1 cellular context compared by ENCODE assay signal in the genomic region with DNA sequence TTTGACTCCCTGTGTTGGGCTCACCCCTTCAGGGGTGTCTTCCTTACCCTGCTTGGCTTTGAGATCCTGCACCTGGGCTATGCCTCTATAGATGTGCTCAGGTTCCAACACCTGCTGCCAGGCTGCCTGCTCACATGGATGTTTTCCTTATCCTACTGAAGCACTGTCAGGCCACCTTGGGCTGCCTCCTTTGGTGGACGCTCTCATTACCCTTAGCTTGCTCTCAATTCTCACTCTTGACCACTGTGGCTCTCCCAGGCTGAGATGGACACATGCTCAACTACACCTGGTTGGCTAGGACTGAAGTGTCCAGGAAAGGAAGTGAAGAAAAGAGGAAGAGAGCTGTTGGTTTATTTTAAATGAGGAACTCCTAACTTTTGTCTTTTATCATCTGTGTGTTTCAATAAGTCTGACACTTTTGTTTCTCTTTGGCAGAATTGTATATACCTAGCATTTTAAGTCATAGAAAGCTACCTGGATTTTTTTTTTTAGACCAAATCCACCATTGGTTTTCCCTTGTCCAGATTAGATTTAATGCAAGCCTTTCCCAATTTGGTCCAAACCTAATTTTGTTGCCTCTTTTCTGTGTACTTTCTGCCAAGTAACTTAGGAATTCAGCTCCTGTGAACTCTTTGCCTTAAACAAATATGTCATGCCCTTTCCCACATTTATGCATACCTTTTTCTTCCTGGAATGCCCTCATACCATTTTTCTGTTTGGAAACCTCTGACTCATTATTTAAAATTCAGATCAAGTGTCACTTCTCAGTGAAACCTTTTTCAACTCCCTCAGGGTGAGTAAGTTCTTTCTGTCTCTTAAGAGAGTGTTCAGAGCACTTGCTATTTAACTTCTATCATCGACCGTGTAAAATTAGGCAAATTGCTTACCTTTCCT.
TF ChIP-seq lines count a peak whose summit lies in the region.

No MANE protein-coding gene starts in this region.

TF ChIP-seq in HepG2, 621 proteins besides CTCF, POLR2A, EP300 and RAD21 (continued from another document):
- TF ChIP-seq, protein P1, sequence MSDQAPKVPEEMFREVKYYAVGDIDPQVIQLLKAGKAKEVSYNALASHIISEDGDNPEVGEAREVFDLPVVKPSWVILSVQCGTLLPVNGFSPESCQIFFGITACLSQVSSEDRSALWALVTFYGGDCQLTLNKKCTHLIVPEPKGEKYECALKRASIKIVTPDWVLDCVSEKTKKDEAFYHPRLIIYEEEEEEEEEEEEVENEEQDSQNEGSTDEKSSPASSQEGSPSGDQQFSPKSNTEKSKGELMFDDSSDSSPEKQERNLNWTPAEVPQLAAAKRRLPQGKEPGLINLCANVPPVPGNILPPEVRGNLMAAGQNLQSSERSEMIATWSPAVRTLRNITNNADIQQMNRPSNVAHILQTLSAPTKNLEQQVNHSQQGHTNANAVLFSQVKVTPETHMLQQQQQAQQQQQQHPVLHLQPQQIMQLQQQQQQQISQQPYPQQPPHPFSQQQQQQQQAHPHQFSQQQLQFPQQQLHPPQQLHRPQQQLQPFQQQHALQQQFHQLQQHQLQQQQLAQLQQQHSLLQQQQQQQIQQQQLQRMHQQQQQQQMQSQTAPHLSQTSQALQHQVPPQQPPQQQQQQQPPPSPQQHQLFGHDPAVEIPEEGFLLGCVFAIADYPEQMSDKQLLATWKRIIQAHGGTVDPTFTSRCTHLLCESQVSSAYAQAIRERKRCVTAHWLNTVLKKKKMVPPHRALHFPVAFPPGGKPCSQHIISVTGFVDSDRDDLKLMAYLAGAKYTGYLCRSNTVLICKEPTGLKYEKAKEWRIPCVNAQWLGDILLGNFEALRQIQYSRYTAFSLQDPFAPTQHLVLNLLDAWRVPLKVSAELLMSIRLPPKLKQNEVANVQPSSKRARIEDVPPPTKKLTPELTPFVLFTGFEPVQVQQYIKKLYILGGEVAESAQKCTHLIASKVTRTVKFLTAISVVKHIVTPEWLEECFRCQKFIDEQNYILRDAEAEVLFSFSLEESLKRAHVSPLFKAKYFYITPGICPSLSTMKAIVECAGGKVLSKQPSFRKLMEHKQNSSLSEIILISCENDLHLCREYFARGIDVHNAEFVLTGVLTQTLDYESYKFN (CRISPR knock-in tag; conservative IDR thresholded peaks at IDR 0.05): peak; percentile 37; the same call in 1 of the 2 replicates
- TF ChIP-seq NR2F6 (IDR thresholded peaks at IDR 0.05) (peak; percentile 72), NR2F6 (CRISPR knock-in tag; IDR thresholded peaks at IDR 0.05) (peak; percentile 38; the same call in 1 of the 2 replicates), SOX13 (IDR thresholded peaks at IDR 0.05) (no peak), SOX13 (CRISPR knock-in tag; conservative IDR thresholded peaks at IDR 0.05 in 1 of 2, IDR thresholded peaks at IDR 0.05 in 1 of 2) (peak in 1 of 2 experiments; percentile 28; a peak in 1 of 4 replicates), GATAD2A (CRISPR knock-in tag; IDR thresholded peaks at IDR 0.05) (peak; percentile 40; the same call in 1 of the 2 replicates), FOXA3 (CRISPR knock-in tag; IDR thresholded peaks at IDR 0.05) (peak; percentile 58), HNRNPH1 (optimal IDR thresholded peaks at IDR 0.05; ENCODE audit: low read depth, low read length) (no peak), HMG20A (CRISPR knock-in tag; IDR thresholded peaks at IDR 0.05; ENCODE audit: borderline replicate concordance) (peak; percentile 41; the same call in 1 of the 2 replicates), CREM (IDR thresholded peaks at IDR 0.05) (peak; percentile 20; the same call in 1 of the 2 replicates), CREM (CRISPR knock-in tag; IDR thresholded peaks at IDR 0.05) (no peak), NR2F1 (CRISPR knock-in tag; IDR thresholded peaks at IDR 0.05) (peak in 1 of 2 experiments; percentile 72; a peak in 2 of 4 replicates), SIX4 (CRISPR knock-in tag; IDR thresholded peaks at IDR 0.05) (peak; percentile 56; the same call in 1 of the 2 replicates), NR2F2 (IDR thresholded peaks at IDR 0.05; ENCODE audit: borderline replicate concordance, low read depth) (peak; percentile 66; the same call in 1 of the 2 replicates), NCOA2 (CRISPR knock-in tag; IDR thresholded peaks at IDR 0.05) (peak; percentile 51; the same call in 1 of the 2 replicates), TCF7 (IDR thresholded peaks at IDR 0.05; ENCODE audit: low read depth) (peak; percentile 34; the same call in 1 of the 2 replicates), FOSL1 (CRISPR knock-in tag; IDR thresholded peaks at IDR 0.05; ENCODE audit: borderline replicate concordance) (peak; percentile 47; the same call in 1 of the 2 replicates), FOSL2 (CRISPR knock-in tag; IDR thresholded peaks at IDR 0.05) (peak; percentile 72), BCL6 (CRISPR knock-in tag; IDR thresholded peaks at IDR 0.05) (peak; percentile 74), RARA (CRISPR knock-in tag; IDR thresholded peaks at IDR 0.05) (peak; percentile 72)
- TF ChIP-seq, protein P2, sequence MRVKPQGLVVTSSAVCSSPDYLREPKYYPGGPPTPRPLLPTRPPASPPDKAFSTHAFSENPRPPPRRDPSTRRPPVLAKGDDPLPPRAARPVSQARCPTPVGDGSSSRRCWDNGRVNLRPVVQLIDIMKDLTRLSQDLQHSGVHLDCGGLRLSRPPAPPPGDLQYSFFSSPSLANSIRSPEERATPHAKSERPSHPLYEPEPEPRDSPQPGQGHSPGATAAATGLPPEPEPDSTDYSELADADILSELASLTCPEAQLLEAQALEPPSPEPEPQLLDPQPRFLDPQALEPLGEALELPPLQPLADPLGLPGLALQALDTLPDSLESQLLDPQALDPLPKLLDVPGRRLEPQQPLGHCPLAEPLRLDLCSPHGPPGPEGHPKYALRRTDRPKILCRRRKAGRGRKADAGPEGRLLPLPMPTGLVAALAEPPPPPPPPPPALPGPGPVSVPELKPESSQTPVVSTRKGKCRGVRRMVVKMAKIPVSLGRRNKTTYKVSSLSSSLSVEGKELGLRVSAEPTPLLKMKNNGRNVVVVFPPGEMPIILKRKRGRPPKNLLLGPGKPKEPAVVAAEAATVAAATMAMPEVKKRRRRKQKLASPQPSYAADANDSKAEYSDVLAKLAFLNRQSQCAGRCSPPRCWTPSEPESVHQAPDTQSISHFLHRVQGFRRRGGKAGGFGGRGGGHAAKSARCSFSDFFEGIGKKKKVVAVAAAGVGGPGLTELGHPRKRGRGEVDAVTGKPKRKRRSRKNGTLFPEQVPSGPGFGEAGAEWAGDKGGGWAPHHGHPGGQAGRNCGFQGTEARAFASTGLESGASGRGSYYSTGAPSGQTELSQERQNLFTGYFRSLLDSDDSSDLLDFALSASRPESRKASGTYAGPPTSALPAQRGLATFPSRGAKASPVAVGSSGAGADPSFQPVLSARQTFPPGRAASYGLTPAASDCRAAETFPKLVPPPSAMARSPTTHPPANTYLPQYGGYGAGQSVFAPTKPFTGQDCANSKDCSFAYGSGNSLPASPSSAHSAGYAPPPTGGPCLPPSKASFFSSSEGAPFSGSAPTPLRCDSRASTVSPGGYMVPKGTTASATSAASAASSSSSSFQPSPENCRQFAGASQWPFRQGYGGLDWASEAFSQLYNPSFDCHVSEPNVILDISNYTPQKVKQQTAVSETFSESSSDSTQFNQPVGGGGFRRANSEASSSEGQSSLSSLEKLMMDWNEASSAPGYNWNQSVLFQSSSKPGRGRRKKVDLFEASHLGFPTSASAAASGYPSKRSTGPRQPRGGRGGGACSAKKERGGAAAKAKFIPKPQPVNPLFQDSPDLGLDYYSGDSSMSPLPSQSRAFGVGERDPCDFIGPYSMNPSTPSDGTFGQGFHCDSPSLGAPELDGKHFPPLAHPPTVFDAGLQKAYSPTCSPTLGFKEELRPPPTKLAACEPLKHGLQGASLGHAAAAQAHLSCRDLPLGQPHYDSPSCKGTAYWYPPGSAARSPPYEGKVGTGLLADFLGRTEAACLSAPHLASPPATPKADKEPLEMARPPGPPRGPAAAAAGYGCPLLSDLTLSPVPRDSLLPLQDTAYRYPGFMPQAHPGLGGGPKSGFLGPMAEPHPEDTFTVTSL (CRISPR knock-in tag; IDR thresholded peaks at IDR 0.05; ENCODE audit: borderline replicate concordance): peak; percentile 64; the same call in 1 of the 2 replicates
- TF ChIP-seq, protein P3, sequence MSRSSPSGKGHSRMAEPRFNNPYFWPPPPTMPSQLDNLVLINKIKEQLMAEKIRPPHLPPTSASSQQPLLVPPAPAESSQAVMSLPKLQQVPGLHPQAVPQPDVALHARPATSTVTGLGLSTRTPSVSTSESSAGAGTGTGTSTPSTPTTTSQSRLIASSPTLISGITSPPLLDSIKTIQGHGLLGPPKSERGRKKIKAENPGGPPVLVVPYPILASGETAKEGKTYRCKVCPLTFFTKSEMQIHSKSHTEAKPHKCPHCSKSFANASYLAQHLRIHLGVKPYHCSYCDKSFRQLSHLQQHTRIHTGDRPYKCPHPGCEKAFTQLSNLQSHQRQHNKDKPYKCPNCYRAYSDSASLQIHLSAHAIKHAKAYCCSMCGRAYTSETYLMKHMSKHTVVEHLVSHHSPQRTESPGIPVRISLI (CRISPR knock-in tag; IDR thresholded peaks at IDR 0.05; ENCODE audit: borderline replicate concordance): no peak
- TF ChIP-seq, protein P4, sequence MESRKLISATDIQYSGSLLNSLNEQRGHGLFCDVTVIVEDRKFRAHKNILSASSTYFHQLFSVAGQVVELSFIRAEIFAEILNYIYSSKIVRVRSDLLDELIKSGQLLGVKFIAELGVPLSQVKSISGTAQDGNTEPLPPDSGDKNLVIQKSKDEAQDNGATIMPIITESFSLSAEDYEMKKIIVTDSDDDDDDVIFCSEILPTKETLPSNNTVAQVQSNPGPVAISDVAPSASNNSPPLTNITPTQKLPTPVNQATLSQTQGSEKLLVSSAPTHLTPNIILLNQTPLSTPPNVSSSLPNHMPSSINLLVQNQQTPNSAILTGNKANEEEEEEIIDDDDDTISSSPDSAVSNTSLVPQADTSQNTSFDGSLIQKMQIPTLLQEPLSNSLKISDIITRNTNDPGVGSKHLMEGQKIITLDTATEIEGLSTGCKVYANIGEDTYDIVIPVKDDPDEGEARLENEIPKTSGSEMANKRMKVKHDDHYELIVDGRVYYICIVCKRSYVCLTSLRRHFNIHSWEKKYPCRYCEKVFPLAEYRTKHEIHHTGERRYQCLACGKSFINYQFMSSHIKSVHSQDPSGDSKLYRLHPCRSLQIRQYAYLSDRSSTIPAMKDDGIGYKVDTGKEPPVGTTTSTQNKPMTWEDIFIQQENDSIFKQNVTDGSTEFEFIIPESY (CRISPR knock-in tag; IDR thresholded peaks at IDR 0.05): no peak
- TF ChIP-seq, protein P5, sequence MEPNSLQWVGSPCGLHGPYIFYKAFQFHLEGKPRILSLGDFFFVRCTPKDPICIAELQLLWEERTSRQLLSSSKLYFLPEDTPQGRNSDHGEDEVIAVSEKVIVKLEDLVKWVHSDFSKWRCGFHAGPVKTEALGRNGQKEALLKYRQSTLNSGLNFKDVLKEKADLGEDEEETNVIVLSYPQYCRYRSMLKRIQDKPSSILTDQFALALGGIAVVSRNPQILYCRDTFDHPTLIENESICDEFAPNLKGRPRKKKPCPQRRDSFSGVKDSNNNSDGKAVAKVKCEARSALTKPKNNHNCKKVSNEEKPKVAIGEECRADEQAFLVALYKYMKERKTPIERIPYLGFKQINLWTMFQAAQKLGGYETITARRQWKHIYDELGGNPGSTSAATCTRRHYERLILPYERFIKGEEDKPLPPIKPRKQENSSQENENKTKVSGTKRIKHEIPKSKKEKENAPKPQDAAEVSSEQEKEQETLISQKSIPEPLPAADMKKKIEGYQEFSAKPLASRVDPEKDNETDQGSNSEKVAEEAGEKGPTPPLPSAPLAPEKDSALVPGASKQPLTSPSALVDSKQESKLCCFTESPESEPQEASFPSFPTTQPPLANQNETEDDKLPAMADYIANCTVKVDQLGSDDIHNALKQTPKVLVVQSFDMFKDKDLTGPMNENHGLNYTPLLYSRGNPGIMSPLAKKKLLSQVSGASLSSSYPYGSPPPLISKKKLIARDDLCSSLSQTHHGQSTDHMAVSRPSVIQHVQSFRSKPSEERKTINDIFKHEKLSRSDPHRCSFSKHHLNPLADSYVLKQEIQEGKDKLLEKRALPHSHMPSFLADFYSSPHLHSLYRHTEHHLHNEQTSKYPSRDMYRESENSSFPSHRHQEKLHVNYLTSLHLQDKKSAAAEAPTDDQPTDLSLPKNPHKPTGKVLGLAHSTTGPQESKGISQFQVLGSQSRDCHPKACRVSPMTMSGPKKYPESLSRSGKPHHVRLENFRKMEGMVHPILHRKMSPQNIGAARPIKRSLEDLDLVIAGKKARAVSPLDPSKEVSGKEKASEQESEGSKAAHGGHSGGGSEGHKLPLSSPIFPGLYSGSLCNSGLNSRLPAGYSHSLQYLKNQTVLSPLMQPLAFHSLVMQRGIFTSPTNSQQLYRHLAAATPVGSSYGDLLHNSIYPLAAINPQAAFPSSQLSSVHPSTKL (CRISPR knock-in tag; IDR thresholded peaks at IDR 0.05): peak; percentile 78
